ENCODE assay signal across 16 cellular contexts in genomic region chr10:114694062-114694461, GRCh38. TPM values are rescaled to one million over a fixed set of nuclear protein-coding genes. Genes with fewer than 3 reads are reported as not detected.
DNase-seq lines count a peak whose midpoint lies in the region; ATAC-seq and TF ChIP-seq lines count a peak whose summit lies in the region.
"Had no signal": no experiment of that assay in that cellular context is flagged by ENCODE, and none has a peak within 500 bp of the region (broad histone marks: within the 10 kb centered on the region; RNA-seq: fewer than 3 reads in every experiment).

No MANE protein-coding gene starts in this region.

- H3K27ac Mint-ChIP-seq in effector memory CD8-positive, alpha-beta T cell: peak overlapping the region; percentile 35 to 63
- H3K27ac Mint-ChIP-seq: brain had no signal

- H3K36me3 Mint-ChIP-seq in effector memory CD8-positive, alpha-beta T cell (ENCODE audit: insufficient read depth): no peaks in the 10 kb centered on the region
- H3K36me3 Mint-ChIP-seq: brain had no signal

- ATAC-seq in heart left ventricle (no peak), left cardiac atrium (no peak), Panc1 (no peak)
- ATAC-seq in effector memory CD8-positive, alpha-beta T cell (replicated peaks): peak; percentile 96
- ATAC-seq: gastrocnemius medialis, left lung, sciatic nerve had no signal

- DNase-seq in heart left ventricle: no peak
- DNase-seq in left cardiac atrium: no peak
- no peak for DNase-seq in Panc1 (ENCODE audit: low read depth, low spot score)
- peak; percentile 6 to 14 (median 9) for DNase-seq in effector memory CD8-positive, alpha-beta T cell
- peak; percentile 36 to 53 for DNase-seq in thyroid gland
- DNase-seq in dedifferentiated amniotic fluid mesenchymal stem cell (ENCODE audit: extremely low spot score): no peak
- DNase-seq in NCI-H2107 treated with DMSO at 0.1 percent for 48 hours (lab: John Stamatoyannopoulos, UW; ENCODE audit: unreplicated experiment): no peak
- DNase-seq: dorsolateral prefrontal cortex, gastrocnemius medialis, left lung, NCI-H1694, occipital lobe, SHP77 had no signal

- H3K27me3 ChIP-seq in heart left ventricle: no peaks in the 10 kb centered on the region
- H3K27me3 ChIP-seq in Panc1 (ENCODE audit: control insufficient read depth, insufficient read depth, low read length): no peaks in the 10 kb centered on the region
- H3K27me3 ChIP-seq in thyroid gland: no peaks in the 10 kb centered on the region
- H3K27me3 ChIP-seq: gastrocnemius medialis, left lung had no signal

- H3K9me3 ChIP-seq in heart left ventricle (no peaks in the 10 kb centered on the region), Panc1 (ENCODE audit: control insufficient read depth, insufficient read depth, low read depth, low read length) (no peaks in the 10 kb centered on the region), thyroid gland (no peaks in the 10 kb centered on the region)
- H3K9me3 ChIP-seq: gastrocnemius medialis, HAP-1, left lung had no signal

- TF ChIP-seq CTCF in heart left ventricle (IDR thresholded peaks at IDR 0.05) (no peak), Panc1 (IDR thresholded peaks at IDR 0.05) (no peak), thyroid gland (IDR thresholded peaks at IDR 0.05) (no peak)

- H3K4me1 ChIP-seq in heart left ventricle: peaks cover 4 to 68% (median 47%) of the 10 kb centered on the region in 12 donors
- H3K4me1 ChIP-seq in Panc1 (ENCODE audit: control insufficient read depth, insufficient read depth, low read length): peaks cover 79% of the 10 kb centered on the region
- H3K4me1 ChIP-seq in thyroid gland: peaks cover 11 to 32% of the 10 kb centered on the region in 2 donors
- H3K4me1 ChIP-seq: HAP-1 had no signal

- TF ChIP-seq POLR2A in heart left ventricle (IDR thresholded peaks at IDR 0.05) (no peak), thyroid gland (IDR thresholded peaks at IDR 0.05) (no peak)

- POLR2A ChIA-PET in Panc1 (lab: Charles Lee): interaction anchor here (0.6 kb wide), 1 partner anchor 47 kb away, joined by 3 read pairs; no protein-coding TSS in a partner anchor

- H3K4me3 Mint-ChIP-seq in effector memory CD8-positive, alpha-beta T cell: no peak overlapping the region
- H3K4me3 Mint-ChIP-seq: brain had no signal

- H3K36me3 ChIP-seq in heart left ventricle (no peaks in the 10 kb centered on the region), Panc1 (ENCODE audit: control insufficient read depth, insufficient read depth, low read length) (no peaks in the 10 kb centered on the region), thyroid gland (no peaks in the 10 kb centered on the region)
- H3K36me3 ChIP-seq: gastrocnemius medialis, HAP-1, left lung had no signal

- no TSS peak for BruUV-seq in Panc1 (replicated peaks; lab: Mats Ljungman, UMichigan)

- peak overlapping the region in 10 of 12 donors; percentile 12 to 71 (median 39) for H3K27ac ChIP-seq in heart left ventricle
- H3K27ac ChIP-seq in Panc1 (ENCODE audit: low read length): peak overlapping the region; percentile 100
- H3K27ac ChIP-seq in thyroid gland: no peak overlapping the region
- H3K27ac ChIP-seq: left lung had no signal

- H3K4me3 ChIP-seq in heart left ventricle: no peak overlapping the region
- H3K4me3 ChIP-seq in Panc1 (ENCODE audit: low read depth in 2 of 2, low read length in 2 of 2): no peak overlapping the region
- H3K4me3 ChIP-seq in thyroid gland (replicated peaks in 1 of 3): no peak overlapping the region
- H3K4me3 ChIP-seq: dorsolateral prefrontal cortex, gastrocnemius medialis, HAP-1, left lung had no signal

- in situ Hi-C loops in Panc1 (cut with HindIII; ENCODE audit: low pct_unique_long_range_greater_than_20kb, low sequenced_read_pairs): no loop called here

- peaks cover 11 to 13% of the 10 kb centered on the region in 2 donors for H3K27me3 Mint-ChIP-seq in effector memory CD8-positive, alpha-beta T cell

- no peaks in the 10 kb centered on the region for H3K9me3 Mint-ChIP-seq in effector memory CD8-positive, alpha-beta T cell

- peaks cover 2 to 5% of the 10 kb centered on the region in 2 donors for H3K4me1 Mint-ChIP-seq in effector memory CD8-positive, alpha-beta T cell (ENCODE audit: low read depth in 2 of 2)

- intact Hi-C loops in heart left ventricle (cut with DNase I) (loop anchor here in 3 of 10 donors (5.0 to 10.0 kb wide), 3 partner anchors 139 to 219 kb away; no protein-coding TSS in a partner anchor), left cardiac atrium (cut with DNase I) (loop anchor here in 1 of 2 donors (10.0 kb wide), 1 partner anchor 219 kb away; no protein-coding TSS in a partner anchor), Panc1 (cut with micrococcal nuclease; ENCODE audit: unreplicated experiment) (loop anchor here (5.0 kb wide), 1 partner anchor 147 kb away; no protein-coding TSS in a partner anchor), thyroid gland (cut with DNase I) (loop anchor here (10.0 kb wide), 1 partner anchor 59 kb away; no protein-coding TSS in a partner anchor)

- 38 to 46% (median 41%) methylated on average over 3 of the region's 3 CpGs for WGBS in heart left ventricle, 4 donors
- WGBS in thyroid gland, 2 donors: 42 to 45% methylated on average over 3 of the region's 3 CpGs

- CTCF ChIA-PET in Panc1 (lab: Charles Lee): interaction anchor here (1.1 to 1.2 kb wide), 5 partner anchors 10 to 223 kb away, joined by 3 to 5 read pairs (median 3); no protein-coding TSS in a partner anchor

RNA-seq across cellular contexts. Expression of gene ABLIM1, which starts 36.0 kb away (rescaled TPM):
- total RNA-seq in heart left ventricle (100 to 1,000 TPM; 491 to 713 (median 575) TPM), left cardiac atrium (100 to 1,000 TPM; 292 to 305 TPM), Panc1 (2021; ENCODE audit: unreplicated experiment) (274 TPM), thyroid gland (100 to 1,000 TPM; 225 to 404 (median 382) TPM)
- 100 to 1,000 TPM; 242 to 276 TPM for polyA plus RNA-seq in heart left ventricle
- 97.4 TPM for polyA plus RNA-seq in Panc1 (2012; ENCODE audit: insufficient read length)

Comparison
In these comparisons a context has a peak if more than half of its experiments do, and no peak if none do; other contexts are left out.
1. DNase-seq: peak in effector memory CD8-positive, alpha-beta T cell (3 of 3) and thyroid gland (2 of 2); none in heart left ventricle (0 of 5), left cardiac atrium (single experiment), Panc1 (single experiment), dedifferentiated amniotic fluid mesenchymal stem cell (single experiment) and NCI-H2107 treated with DMSO at 0.1 percent for 48 hours (single experiment).
2. H3K27ac ChIP-seq: peak in heart left ventricle (10 of 12) and Panc1 (single experiment); none in thyroid gland (0 of 3).